10 cellular contexts compared by ENCODE assay signal in the genomic region with DNA sequence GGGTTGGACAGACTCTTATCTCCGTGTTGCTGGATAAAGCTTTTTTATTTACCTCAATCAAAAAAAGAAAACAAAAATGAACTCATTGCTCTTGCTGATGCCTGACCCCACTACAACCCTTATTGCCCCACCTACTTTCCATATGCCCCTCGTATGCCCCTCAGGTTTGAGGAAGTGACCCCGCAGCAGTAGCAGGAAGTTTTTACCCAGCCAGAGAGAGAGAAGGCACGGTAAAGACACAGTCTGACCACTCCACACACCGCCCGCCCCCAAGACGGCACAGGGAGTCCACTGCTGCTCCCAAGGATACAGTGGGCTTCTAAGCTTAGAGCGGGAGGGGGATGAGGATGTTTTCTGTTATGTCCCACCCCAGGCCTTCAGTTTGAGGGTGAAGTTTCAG. TPM values are rescaled to one million over a fixed set of nuclear protein-coding genes. Genes with fewer than 3 reads are reported as not detected.
DNase-seq lines count a peak whose midpoint lies in the region; ATAC-seq and TF ChIP-seq lines count a peak whose summit lies in the region.
"Had no signal": no experiment of that assay in that cellular context is flagged by ENCODE, and none has a peak within 500 bp of the region (broad histone marks: within the 10 kb centered on the region; RNA-seq: fewer than 3 reads in every experiment).

No MANE protein-coding gene starts in this region.

- H3K27me3 ChIP-seq in CD8-positive, alpha-beta memory T cell (ENCODE audit: insufficient read depth, low read length, poor library complexity, severe bottlenecking), result no peaks in the 10 kb centered on the region
- no peaks in the 10 kb centered on the region for H3K27me3 ChIP-seq in brain microvascular endothelial cell (replicated peaks)

- no peaks in the 10 kb centered on the region for H3K27me3 Mint-ChIP-seq in CD8-positive, alpha-beta memory T cell
- no peaks in the 10 kb centered on the region for H3K27me3 Mint-ChIP-seq in neural crest cell (ENCODE audit: low read depth)
- H3K27me3 Mint-ChIP-seq in activated CD4-positive, alpha-beta T cell treated with anti-CD3 and anti-CD28 coated beads, Interleukin-2, amount 10 ng/mL, durations not matched to agents 7 days and 5 days, result no peaks in the 10 kb centered on the region

- peaks cover 6 to 56% (median 17%) of the 10 kb centered on the region in 3 donors for H3K36me3 Mint-ChIP-seq in CD8-positive, alpha-beta memory T cell
- H3K36me3 Mint-ChIP-seq in neural crest cell (ENCODE audit: low read depth), result peaks cover 49% of the 10 kb centered on the region
- H3K36me3 Mint-ChIP-seq in activated CD4-positive, alpha-beta T cell treated with anti-CD3 and anti-CD28 coated beads, Interleukin-2, amount 10 ng/mL, durations not matched to agents 7 days and 5 days (ENCODE audit: low read depth), result peaks cover 52% of the 10 kb centered on the region

- H3K27ac ChIP-seq in CD8-positive, alpha-beta memory T cell (ENCODE audit: low read depth, low read length), result no peak overlapping the region
- peak overlapping the region; percentile 80 for H3K27ac ChIP-seq in brain microvascular endothelial cell

- CTCF ChIA-PET in CD8-positive, alpha-beta memory T cell (lab: Charles Lee), result interaction anchor here (1.7 to 14.9 kb wide), 2 partner anchors 9 to 85 kb away, joined by 5 to 150 read pairs; no protein-coding TSS in a partner anchor
- CTCF ChIA-PET in activated CD4-positive, alpha-beta T cell treated with anti-CD3 and anti-CD28 coated beads, Interleukin-2, amount 10 ng/mL, durations not matched to agents 7 days and 5 days (lab: Charles Lee), result interaction anchor here (0.7 to 2.0 kb wide), 7 partner anchors 9 to 125 kb away, joined by 3 to 6 read pairs (median 4); a partner anchor contains a TSS

- H3K9me3 Mint-ChIP-seq in CD8-positive, alpha-beta memory T cell, result no peaks in the 10 kb centered on the region
- no peaks in the 10 kb centered on the region for H3K9me3 Mint-ChIP-seq in neural crest cell
- no peaks in the 10 kb centered on the region for H3K9me3 Mint-ChIP-seq in activated CD4-positive, alpha-beta T cell treated with anti-CD3 and anti-CD28 coated beads, Interleukin-2, amount 10 ng/mL, durations not matched to agents 7 days and 5 days

- H3K4me3 ChIP-seq in CD8-positive, alpha-beta memory T cell (ENCODE audit: low read length), result no peak overlapping the region
- no peak overlapping the region for H3K4me3 ChIP-seq in brain microvascular endothelial cell (ENCODE audit: low read depth, low read length)
- H3K4me3 ChIP-seq: lung had no signal

- POLR2A ChIA-PET in CD8-positive, alpha-beta memory T cell (lab: Charles Lee), result no interaction called here
- POLR2A ChIA-PET in activated CD4-positive, alpha-beta T cell treated with anti-CD3 and anti-CD28 coated beads, Interleukin-2, amount 10 ng/mL, durations not matched to agents 7 days and 5 days (lab: Charles Lee), result interaction anchor here (1.2 kb wide), 1 partner anchor 10 kb away, joined by 4 read pairs; a partner anchor contains a TSS

- no peak for TF ChIP-seq CTCF in brain microvascular endothelial cell (IDR thresholded peaks at IDR 0.05; ENCODE audit: low read depth, low read length, missing control alignments)
- no peak for TF ChIP-seq CTCF in neural crest cell (conservative IDR thresholded peaks at IDR 0.05)

- in situ Hi-C loops in brain microvascular endothelial cell (cut with HindIII; ENCODE audit: low pct_ligation_motif_present, low sequenced_read_pairs), result no loop called here

- peaks cover 27 to 70% (median 65%) of the 10 kb centered on the region in 3 donors for H3K4me1 Mint-ChIP-seq in CD8-positive, alpha-beta memory T cell
- peaks cover 52% of the 10 kb centered on the region for H3K4me1 Mint-ChIP-seq in neural crest cell
- H3K4me1 Mint-ChIP-seq in activated CD4-positive, alpha-beta T cell treated with anti-CD3 and anti-CD28 coated beads, Interleukin-2, amount 10 ng/mL, durations not matched to agents 7 days and 5 days, result peaks cover 74% of the 10 kb centered on the region

- H3K4me3 Mint-ChIP-seq in CD8-positive, alpha-beta memory T cell, result no peak overlapping the region
- peak overlapping the region; percentile 42 for H3K4me3 Mint-ChIP-seq in neural crest cell
- H3K4me3 Mint-ChIP-seq in activated CD4-positive, alpha-beta T cell treated with anti-CD3 and anti-CD28 coated beads, Interleukin-2, amount 10 ng/mL, durations not matched to agents 7 days and 5 days, result no peak overlapping the region

- H3K36me3 ChIP-seq in CD8-positive, alpha-beta memory T cell (ENCODE audit: insufficient read depth, low read length), result peaks cover 31% of the 10 kb centered on the region
- peaks cover 37% of the 10 kb centered on the region for H3K36me3 ChIP-seq in brain microvascular endothelial cell (replicated peaks)

- no peaks in the 10 kb centered on the region for H3K9me3 ChIP-seq in CD8-positive, alpha-beta memory T cell (ENCODE audit: low read length)

- peak overlapping the region in 6 of 8 donors; percentile 32 to 89 (median 47) for H3K27ac Mint-ChIP-seq in CD8-positive, alpha-beta memory T cell
- no peak overlapping the region for H3K27ac Mint-ChIP-seq in neural crest cell (ENCODE audit: unreplicated experiment)
- H3K27ac Mint-ChIP-seq in activated CD4-positive, alpha-beta T cell treated with anti-CD3 and anti-CD28 coated beads, Interleukin-2, amount 10 ng/mL, durations not matched to agents 7 days and 5 days, result no peak overlapping the region

- peaks cover 40% of the 10 kb centered on the region for H3K4me1 ChIP-seq in CD8-positive, alpha-beta memory T cell (ENCODE audit: insufficient read depth, low read length)

- DNase-seq in CD8-positive, alpha-beta memory T cell, result no peak
- DNase-seq in Kasumi-1 (lab: John Stamatoyannopoulos, UW), result peak; percentile 20 to 38
- no peak for DNase-seq in brain microvascular endothelial cell
- DNase-seq in neural crest cell (ENCODE audit: low read depth, low spot score), result no peak
- DNase-seq in activated CD4-positive, alpha-beta T cell treated with anti-CD3 and anti-CD28 coated beads, Interleukin-2, amount 10 ng/mL, durations not matched to agents 7 days and 5 days, result no peak

- ATAC-seq in GM18861 (IDR thresholded peaks at IDR 0.05; ENCODE audit: unreplicated experiment), result no peak
- no peak for ATAC-seq in GM18511 (IDR thresholded peaks at IDR 0.05; ENCODE audit: unreplicated experiment)
- ATAC-seq in HG03139 (IDR thresholded peaks at IDR 0.05; ENCODE audit: unreplicated experiment), result no peak
- ATAC-seq: HCT116 had no signal

RNA-seq across cellular contexts. Expression of a gene that starts 9.8 kb away (rescaled TPM):
- 10 to 100 TPM; 44.9 to 47.2 TPM for total RNA-seq in CD8-positive, alpha-beta memory T cell
- 47.3 TPM for polyA plus RNA-seq in CD8-positive, alpha-beta memory T cell
- 106 and 113 TPM in 2 replicates for total RNA-seq in neural crest cell
- total RNA-seq in activated CD4-positive, alpha-beta T cell treated with anti-CD3 and anti-CD28 coated beads, Interleukin-2, amount 10 ng/mL, durations not matched to agents 7 days and 5 days, result 10 to 100 TPM; 65.6 to 67.7 TPM

Comparison
In these comparisons a context has a peak if more than half of its experiments do, and no peak if none do; other contexts are left out.
1. DNase-seq: peak in Kasumi-1 (2 of 2); none in CD8-positive, alpha-beta memory T cell (0 of 5), brain microvascular endothelial cell (single experiment), neural crest cell (single experiment) and activated CD4-positive, alpha-beta T cell treated with anti-CD3 and anti-CD28 coated beads, Interleukin-2, amount 10 ng/mL, durations not matched to agents 7 days and 5 days (single experiment).
2. H3K27ac Mint-ChIP-seq: peak in CD8-positive, alpha-beta memory T cell (6 of 8); none in neural crest cell (single experiment) and activated CD4-positive, alpha-beta T cell treated with anti-CD3 and anti-CD28 coated beads, Interleukin-2, amount 10 ng/mL, durations not matched to agents 7 days and 5 days (single experiment).